Comparison of ENCODE assay signal across 8 cellular contexts in genomic region chr5:32329395-32329834, GRCh38. TPM values are rescaled to one million over a fixed set of nuclear protein-coding genes. Genes with fewer than 3 reads are reported as not detected.
DNase-seq lines count a peak whose midpoint lies in the region; ATAC-seq, FAIRE-seq and TF ChIP-seq lines count a peak whose summit lies in the region.

No MANE protein-coding gene starts in this region.

- H3K36me3 Mint-ChIP-seq in activated CD4-positive, alpha-beta memory T cell treated with anti-CD3 and anti-CD28 coated beads, Interleukin-2, amount 10 ng/mL, durations not matched to agents 7 days and 5 days (ENCODE audit: low read depth): no peaks in the 10 kb centered on the region
- H3K36me3 Mint-ChIP-seq in stimulated activated naive B cell treated with anti-CD40 and anti-IgM and Interleukin-4, amounts not matched to agents 10 μg/mL and 1 μg/mL and 100 μg/mL, for 72 hours: no peaks in the 10 kb centered on the region

- H3K4me1 ChIP-seq in H1 (replicated peaks in 1 of 4; ENCODE audit: control insufficient read depth in 3 of 4, insufficient read depth in 4 of 4, low read length in 3 of 4): no peaks in the 10 kb centered on the region

- H3K18ac ChIP-seq in H1 (ENCODE audit: extremely low read depth, low read length): no peak overlapping the region

- TF ChIP-seq POLR2A in GM18505 (IDR thresholded peaks at IDR 0.05; ENCODE audit: borderline replicate concordance, extremely low read depth, insufficient read depth, insufficient read length) (no peak), H1 (IDR thresholded peaks at IDR 0.05; ENCODE audit: control extremely low read depth in 1 of 2, low read depth in 2 of 2, low read length in 2 of 2) (no peak)

- no peaks in the 10 kb centered on the region for H3K79me1 ChIP-seq in H1 (ENCODE audit: low read depth, low read length)

- H3K4me3 ChIP-seq in AG04449 (ENCODE audit: low read depth, low read length) (no peak overlapping the region), H1 (ENCODE audit: extremely low read depth in 1 of 4, insufficient read depth in 2 of 4, low read depth in 3 of 4, low read length in 4 of 4) (no peak overlapping the region)

- H3K79me2 ChIP-seq in H1 (ENCODE audit: control insufficient read depth in 1 of 2, insufficient read depth in 2 of 2, low read length in 2 of 2): no peaks in the 10 kb centered on the region

- no peak overlapping the region for H2BK5ac ChIP-seq in H1 (ENCODE audit: low read depth, low read length)

- 38% methylated on average over 10 of the region's 10 CpGs; no CpG with 5 or more reads in 1 of the 2 experiments for WGBS in H1 (ENCODE audit: extremely low coverage in 1 of 2, insufficient coverage in 1 of 2, insufficient read length in 1 of 2, insufficient replicate concordance in 2 of 2, low coverage in 1 of 2, low lambda C conversion rate in 2 of 2, missing lambda C conversion rate in 1 of 2), 2 experiments

- H3K9me3 Mint-ChIP-seq in activated CD4-positive, alpha-beta memory T cell treated with anti-CD3 and anti-CD28 coated beads, Interleukin-2, amount 10 ng/mL, durations not matched to agents 7 days and 5 days: no peaks in the 10 kb centered on the region
- no peaks in the 10 kb centered on the region for H3K9me3 Mint-ChIP-seq in stimulated activated naive B cell treated with anti-CD40 and anti-IgM and Interleukin-4, amounts not matched to agents 10 μg/mL and 1 μg/mL and 100 μg/mL, for 72 hours

- no peaks in the 10 kb centered on the region for H3K27me3 Mint-ChIP-seq in activated CD4-positive, alpha-beta memory T cell treated with anti-CD3 and anti-CD28 coated beads, Interleukin-2, amount 10 ng/mL, durations not matched to agents 7 days and 5 days
- no peaks in the 10 kb centered on the region for H3K27me3 Mint-ChIP-seq in stimulated activated naive B cell treated with anti-CD40 and anti-IgM and Interleukin-4, amounts not matched to agents 10 μg/mL and 1 μg/mL and 100 μg/mL, for 72 hours

- no peak overlapping the region for H2BK12ac ChIP-seq in H1 (ENCODE audit: low read depth, low read length)

- 0 out of 2 replicates have a peak overlapping the region, but pooled peaks have one; percentile 73 for H2AFZ ChIP-seq in H1 (ENCODE audit: low read length)

- TF ChIP-seq EP300 in H1 (IDR thresholded peaks at IDR 0.05; ENCODE audit: borderline replicate concordance in 1 of 2, low read depth in 2 of 2, low read length in 2 of 2): no peak

- H4K5ac ChIP-seq in H1 (ENCODE audit: insufficient read length, low read depth, low read length): no peak overlapping the region

- FAIRE-seq in H1 (lab: Jason Lieb, UNC): no peak

- no peak overlapping the region for H2BK20ac ChIP-seq in H1 (ENCODE audit: low read length)

- peaks cover 2% of the 10 kb centered on the region for H3K4me1 Mint-ChIP-seq in activated CD4-positive, alpha-beta memory T cell treated with anti-CD3 and anti-CD28 coated beads, Interleukin-2, amount 10 ng/mL, durations not matched to agents 7 days and 5 days
- peaks cover 0 to 2% of the 10 kb centered on the region in 2 donors for H3K4me1 Mint-ChIP-seq in stimulated activated naive B cell treated with anti-CD40 and anti-IgM and Interleukin-4, amounts not matched to agents 10 μg/mL and 1 μg/mL and 100 μg/mL, for 72 hours

- no peak overlapping the region for H2BK15ac ChIP-seq in H1 (ENCODE audit: low read length)

- CTCF ChIA-PET in AG04449 (lab: Yijun Ruan, JAX): interaction anchor here (0.6 to 5.9 kb wide), 43 partner anchors 10 to 1089 kb away, joined by 3 to 193 read pairs (median 5); no protein-coding TSS in a partner anchor
- CTCF ChIA-PET in activated CD4-positive, alpha-beta memory T cell treated with anti-CD3 and anti-CD28 coated beads, Interleukin-2, amount 10 ng/mL, durations not matched to agents 7 days and 5 days (lab: Charles Lee): interaction anchor here (0.6 to 6.3 kb wide), 26 partner anchors 9 to 261 kb away, joined by 3 to 173 read pairs (median 4); no protein-coding TSS in a partner anchor
- CTCF ChIA-PET in H1 (lab: Charles Lee; ENCODE audit: partially characterized antibody): interaction anchor here (0.6 to 8.0 kb wide), 52 partner anchors 9 to 640 kb away, joined by 3 to 117 read pairs (median 4); partner anchors contain the start of gene SUB1

- no peaks in the 10 kb centered on the region for H3K27me3 ChIP-seq in H1 (replicated peaks in 1 of 4; ENCODE audit: control insufficient read depth in 3 of 4, extremely low read depth in 1 of 4, insufficient read depth in 3 of 4, low read length in 3 of 4)

- no peaks in the 10 kb centered on the region for H3K23me2 ChIP-seq in H1 (ENCODE audit: low read depth, low read length)

- H3K27ac ChIP-seq in H1 (ENCODE audit: low read depth, low read length): no peak overlapping the region

- H3K27ac Mint-ChIP-seq in activated CD4-positive, alpha-beta memory T cell treated with anti-CD3 and anti-CD28 coated beads, Interleukin-2, amount 10 ng/mL, durations not matched to agents 7 days and 5 days: no peak overlapping the region
- no peak overlapping the region for H3K27ac Mint-ChIP-seq in stimulated activated naive B cell treated with anti-CD40 and anti-IgM and Interleukin-4, amounts not matched to agents 10 μg/mL and 1 μg/mL and 100 μg/mL, for 72 hours

- no peak for DNase-seq in AG04449 (ENCODE audit: low read depth, low spot score)
- peak; percentile 76 to 85 for DNase-seq in NCI-H524 (lab: John Stamatoyannopoulos, UW)
- DNase-seq in activated CD4-positive, alpha-beta memory T cell treated with anti-CD3 and anti-CD28 coated beads, Interleukin-2, amount 10 ng/mL, durations not matched to agents 7 days and 5 days: peak; percentile 64
- DNase-seq in H1 (ENCODE audit: low read depth in 1 of 2, low spot score in 2 of 2): peak; percentile 56 to 76
- DNase-seq in middle frontal gyrus (ENCODE audit: extremely low spot score, low spot score): peak; percentile 45
- DNase-seq in stimulated activated naive B cell treated with anti-CD40 and anti-IgM and Interleukin-4, amounts not matched to agents 10 μg/mL and 1 μg/mL and 100 μg/mL, for 72 hours: peak; percentile 39

- H4K91ac ChIP-seq in H1 (replicated peaks; ENCODE audit: insufficient read length, low read length): no peak overlapping the region

- POLR2A ChIA-PET in AG04449 (lab: Yijun Ruan, JAX) (no interaction called here), H1 (lab: Charles Lee; ENCODE audit: partially characterized antibody) (interaction anchor here (0.5 to 1.2 kb wide), 3 partner anchors 59 to 206 kb away, joined by 3 read pairs; partner anchors contain the start of gene GOLPH3)
- POLR2A ChIA-PET in activated CD4-positive, alpha-beta memory T cell treated with anti-CD3 and anti-CD28 coated beads, Interleukin-2, amount 10 ng/mL, durations not matched to agents 7 days and 5 days (lab: Charles Lee): interaction anchor here (0.9 to 1.5 kb wide), 2 partner anchors 98 to 154 kb away, joined by 3 to 12 read pairs; no protein-coding TSS in a partner anchor

- H3K4ac ChIP-seq in H1 (replicated peaks; ENCODE audit: insufficient read length, low read depth, low read length): no peak overlapping the region

- TF ChIP-seq CTCF in AG04449 (IDR thresholded peaks at IDR 0.05; ENCODE audit: insufficient read depth, low read length, missing control alignments) (peak; percentile 75), H1 (IDR thresholded peaks at IDR 0.05; ENCODE audit: control extremely low read depth in 1 of 3, insufficient read depth in 1 of 3, low read depth in 1 of 3, low read length in 3 of 3) (peak; percentile 78 to 87 (median 81))

- H2BK120ac ChIP-seq in H1 (replicated peaks; ENCODE audit: low read depth, low read length): no peak overlapping the region

- peak; percentile 86 to 92 for TF ChIP-seq RAD21 in H1 (IDR thresholded peaks at IDR 0.05 in 1 of 2, conservative IDR thresholded peaks at IDR 0.05 in 1 of 2; ENCODE audit: low read depth in 2 of 2, low read length in 2 of 2)

- H2AK5ac ChIP-seq in H1 (ENCODE audit: low read depth, low read length): no peak overlapping the region

- H3K23ac ChIP-seq in H1 (ENCODE audit: insufficient read length): no peak overlapping the region

- H3K9ac ChIP-seq in H1 (replicated peaks in 1 of 4; ENCODE audit: extremely low read depth in 1 of 4, low read depth in 3 of 4, low read length in 3 of 4): no peak overlapping the region

- H3K14ac ChIP-seq in H1 (ENCODE audit: insufficient read length): no peak overlapping the region

- H3K9me3 ChIP-seq in H1 (ENCODE audit: insufficient read depth in 2 of 2, low read depth in 1 of 2, low read length in 1 of 2): no peaks in the 10 kb centered on the region; a peak in 1 of 4 replicates

- H4K8ac ChIP-seq in H1 (ENCODE audit: extremely low read depth, insufficient read depth, low read length): no peak overlapping the region; the same call in 1 of the 2 replicates

- H3K4me2 ChIP-seq in H1 (ENCODE audit: insufficient read depth in 1 of 2, low read depth in 2 of 2, low read length in 2 of 2): no peak overlapping the region

- H4K20me1 ChIP-seq in H1 (replicated peaks in 1 of 2; ENCODE audit: control insufficient read depth in 1 of 2, insufficient read depth in 2 of 2, low read length in 2 of 2): no peaks in the 10 kb centered on the region

- ATAC-seq in GM18505 (IDR thresholded peaks at IDR 0.05; ENCODE audit: unreplicated experiment) (peak; percentile 82), HG02943 (IDR thresholded peaks at IDR 0.05; ENCODE audit: low read depth, unreplicated experiment) (peak; percentile 77)
- peak; percentile 84 to 92 for ATAC-seq in stimulated activated naive B cell treated with anti-CD40 and anti-IgM and Interleukin-4, amounts not matched to agents 10 μg/mL and 1 μg/mL and 100 μg/mL, for 72 hours (replicated peaks)

- no peaks in the 10 kb centered on the region for H3K36me3 ChIP-seq in H1 (ENCODE audit: control insufficient read depth in 2 of 4, insufficient read depth in 4 of 4, low read length in 3 of 4)

- H3K56ac ChIP-seq in H1 (replicated peaks; ENCODE audit: insufficient read length, low read depth, low read length): no peak overlapping the region

- H3K4me3 Mint-ChIP-seq in activated CD4-positive, alpha-beta memory T cell treated with anti-CD3 and anti-CD28 coated beads, Interleukin-2, amount 10 ng/mL, durations not matched to agents 7 days and 5 days: no peak overlapping the region
- H3K4me3 Mint-ChIP-seq in stimulated activated naive B cell treated with anti-CD40 and anti-IgM and Interleukin-4, amounts not matched to agents 10 μg/mL and 1 μg/mL and 100 μg/mL, for 72 hours: no peak overlapping the region

RNA-seq across cellular contexts. Expression of gene MTMR12, which starts 16.7 kb away (rescaled TPM):
- 10 to 100 TPM; 28.6 to 29.6 TPM for total RNA-seq in activated CD4-positive, alpha-beta memory T cell treated with anti-CD3 and anti-CD28 coated beads, Interleukin-2, amount 10 ng/mL, durations not matched to agents 7 days and 5 days
- total RNA-seq in H1 (2021; fragmentation: NEBNext Ultra II Directional; extraction: Animal tissue kit (Norgen Biotek cat#: 25700)): 49.3 and 59.3 TPM in 2 replicates
- polyA plus RNA-seq in H1 (2011; rRNA removed): 19.1 and 19.3 TPM in 2 replicates
- 23.2 TPM for polyA plus RNA-seq in H1 (2011; cell fraction: cytosol; rRNA removed)
- polyA plus RNA-seq in H1 (2011; cell fraction: nucleus; rRNA removed): 14.4 TPM
- polyA plus RNA-seq in H1 (2012, experiment 1 of 2): 19.9 to 33.7 TPM (median 25.2 TPM) in 4 replicates
- 4.4 TPM for polyA plus RNA-seq in H1 (2012, experiment 2 of 2)
- polyA plus RNA-seq in H1 (2013, experiment 1 of 2): 22.6 TPM
- polyA plus RNA-seq in H1 (2013, experiment 2 of 2): 23.5 TPM
- 40.1 and 53.5 TPM in 2 replicates for polyA minus RNA-seq in H1 (2011; rRNA and poly(A)+ RNA removed)
- polyA minus RNA-seq in H1 (2011; cell fraction: cytosol; rRNA and poly(A)+ RNA removed): 35.7 TPM
- 45.8 TPM for polyA minus RNA-seq in H1 (2011; cell fraction: nucleus; rRNA and poly(A)+ RNA removed)
